8 cellular contexts compared by ENCODE assay signal in the genomic region with DNA sequence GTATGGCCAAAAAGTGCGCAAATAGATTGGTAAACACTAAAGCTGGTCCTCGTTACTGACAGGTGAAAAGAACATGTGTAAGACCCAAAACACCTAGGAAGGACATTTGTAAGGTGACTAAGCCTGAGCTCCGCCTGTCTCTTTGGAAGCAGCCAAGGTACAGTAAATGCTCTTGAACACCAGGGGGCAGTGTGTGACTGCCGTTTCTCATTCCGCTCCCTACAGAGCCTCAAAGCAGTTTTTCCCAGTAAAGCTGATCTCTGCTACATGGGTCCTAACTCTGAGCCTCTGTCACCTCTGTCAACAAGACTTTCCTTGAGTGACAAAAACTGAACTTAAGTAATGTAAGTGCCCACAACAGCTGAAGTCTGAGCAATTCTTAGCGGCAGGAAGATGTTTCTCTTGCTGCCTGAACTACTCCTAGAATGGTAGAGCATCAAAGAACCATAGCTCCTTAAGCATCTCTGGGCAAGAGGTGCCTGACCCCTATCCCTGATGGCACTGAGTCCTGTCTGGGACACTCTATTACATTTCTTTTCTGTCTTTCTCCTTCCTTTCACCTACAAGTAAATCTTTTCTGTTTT.
DNase-seq lines count a peak whose midpoint lies in the region; ATAC-seq and TF ChIP-seq lines count a peak whose summit lies in the region.

No MANE protein-coding gene starts in this region.

- no peaks in the 10 kb centered on the region for H3K9me3 ChIP-seq in iPS-20b (ENCODE audit: insufficient read depth, low read depth, low read length)

- no peak overlapping the region for H3K9ac ChIP-seq in iPS-20b (ENCODE audit: low read depth, low read length)

- H3K4me3 ChIP-seq in astrocyte of the spinal cord (ENCODE audit: low read depth, low read length) (no peak overlapping the region), iPS-20b (ENCODE audit: low read length) (peak overlapping the region; percentile 4; the same call in 1 of the 2 replicates)

- peak; percentile 83 for ATAC-seq in HG02610 (IDR thresholded peaks at IDR 0.05; ENCODE audit: unreplicated experiment)

- H3K36me3 ChIP-seq in iPS-20b (ENCODE audit: insufficient read depth, low read depth, low read length): no peaks in the 10 kb centered on the region

- DNase-seq in activated CD4-positive, alpha-beta T cell treated with anti-CD3 and anti-CD28 coated beads for 24 hours (ENCODE audit: low read depth in 2 of 2): peak; percentile 11 to 36
- no peak for DNase-seq in activated CD4-positive, alpha-beta T cell treated with anti-CD3 and anti-CD28 coated beads for 1 hour
- DNase-seq in NAMALWA (ENCODE audit: low spot score) (peak; percentile 74), T-helper 1 cell (peak in 3 of 5 donors; percentile 21 to 36 (median 31)), astrocyte of the spinal cord (ENCODE audit: low read depth, low spot score) (peak; percentile 77)
- peak; percentile 40 for DNase-seq in stimulated activated CD4-positive, alpha-beta T cell treated with anti-CD3 and anti-CD28 coated beads, Interleukin-12 subunit alpha, Interleukin-12 subunit beta, amount 100 ng/mL, for 4 hours

- peaks cover 10% of the 10 kb centered on the region; the same call in 1 of the 2 replicates for H3K4me1 ChIP-seq in iPS-20b (ENCODE audit: insufficient read depth, low read length)

- no peak overlapping the region for H3K27ac ChIP-seq in iPS-20b (ENCODE audit: low read length)

- peak; percentile 90 for TF ChIP-seq CTCF in astrocyte of the spinal cord (IDR thresholded peaks at IDR 0.05; ENCODE audit: low read depth, low read length)

- in situ Hi-C loops in astrocyte of the spinal cord (cut with HindIII; ENCODE audit: low sequenced_read_pairs): no loop called here

- peaks cover 25% of the 10 kb centered on the region for H3K27me3 ChIP-seq in iPS-20b (ENCODE audit: insufficient read depth, low read length)
